In the genomic region with DNA sequence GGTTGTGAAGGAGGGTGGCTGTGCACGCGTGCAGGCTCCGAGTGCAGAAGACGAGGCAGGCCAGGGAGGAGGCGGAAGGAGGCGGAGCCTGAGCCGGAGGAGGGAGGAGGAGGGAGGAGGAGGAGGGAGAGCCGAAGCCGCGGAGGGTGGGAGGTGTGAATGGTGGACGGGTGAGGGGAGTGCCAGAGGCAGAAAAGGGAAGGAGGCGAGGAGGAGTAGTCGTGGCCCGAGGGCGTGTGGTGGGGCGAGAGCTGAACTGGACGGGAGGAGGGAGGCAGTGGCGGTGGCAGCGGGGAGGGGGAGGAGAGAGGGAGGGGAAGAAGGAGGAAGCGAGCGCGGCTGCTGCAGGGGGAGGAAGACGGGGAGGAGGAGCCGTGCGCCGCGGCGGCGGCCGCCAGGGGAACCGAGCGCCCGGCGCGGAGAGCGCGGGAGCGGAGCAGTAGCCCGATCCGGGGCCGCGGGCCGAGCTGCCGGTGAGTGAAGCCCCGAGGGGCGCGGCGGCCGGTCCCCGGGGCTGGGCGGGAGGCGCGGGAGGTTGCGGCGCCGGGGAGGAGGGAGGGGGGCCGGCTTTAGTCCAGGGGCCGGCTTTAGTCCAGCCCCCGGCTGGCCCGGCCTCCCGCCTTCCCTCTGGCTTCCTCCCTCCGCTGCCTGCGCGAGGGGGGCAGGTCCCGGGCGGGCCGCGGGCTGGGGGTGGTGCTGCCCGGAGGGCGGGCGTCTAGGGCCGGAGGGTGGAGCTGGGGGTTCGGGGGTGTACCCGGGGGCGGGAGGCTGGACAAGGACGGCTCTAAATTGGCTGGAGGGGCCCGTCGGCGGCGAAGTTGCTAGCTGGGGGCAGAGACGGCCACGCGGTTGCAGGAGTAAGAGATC, we compare ENCODE assay signal across 1 cellular context.
TF ChIP-seq lines count a peak whose summit lies in the region.

TSS of gene TMEM164 (plus strand) at position 815 of the 867 bp plus-strand sequence. CDS start 661 bp downstream, outside the sequence.

TF ChIP-seq in IMR-90, 13 proteins besides CTCF, POLR2A, EP300 and RAD21:
- peak; percentile 56; the same call in 1 of the 2 replicates for TF ChIP-seq MAZ (IDR thresholded peaks at IDR 0.05; ENCODE audit: borderline replicate concordance, low read depth, low read length)
- TF ChIP-seq, protein P1, sequence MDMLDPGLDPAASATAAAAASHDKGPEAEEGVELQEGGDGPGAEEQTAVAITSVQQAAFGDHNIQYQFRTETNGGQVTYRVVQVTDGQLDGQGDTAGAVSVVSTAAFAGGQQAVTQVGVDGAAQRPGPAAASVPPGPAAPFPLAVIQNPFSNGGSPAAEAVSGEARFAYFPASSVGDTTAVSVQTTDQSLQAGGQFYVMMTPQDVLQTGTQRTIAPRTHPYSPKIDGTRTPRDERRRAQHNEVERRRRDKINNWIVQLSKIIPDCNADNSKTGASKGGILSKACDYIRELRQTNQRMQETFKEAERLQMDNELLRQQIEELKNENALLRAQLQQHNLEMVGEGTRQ (IDR thresholded peaks at IDR 0.05; ENCODE audit: low read depth, low read length): no peak
- no peak for TF ChIP-seq RCOR1 (IDR thresholded peaks at IDR 0.05; ENCODE audit: insufficient replicate concordance, low read length)
- TF ChIP-seq RFX5 (IDR thresholded peaks at IDR 0.05; ENCODE audit: low read depth, low read length): no peak
- no peak for TF ChIP-seq BHLHE40 (IDR thresholded peaks at IDR 0.05; ENCODE audit: low read depth, low read length)
